14 cellular contexts compared by ENCODE assay signal in the genomic region with DNA sequence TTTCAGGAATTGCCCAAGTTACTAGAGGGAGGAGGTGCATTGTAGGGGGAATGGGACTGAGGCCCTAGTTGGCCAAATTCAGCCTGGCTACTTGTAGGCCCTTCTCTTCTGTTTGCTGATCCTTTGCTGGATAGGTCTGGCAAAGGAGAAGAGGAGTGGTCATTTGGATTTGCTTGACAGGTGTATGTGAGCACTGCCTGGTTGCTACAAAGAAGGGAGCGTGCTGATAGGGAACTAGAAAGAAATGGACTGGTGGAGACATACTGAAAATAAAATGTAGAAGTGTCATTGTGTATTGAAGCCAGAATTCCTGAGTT. TPM values are rescaled to one million over a fixed set of nuclear protein-coding genes. Genes with fewer than 3 reads are reported as not detected.
DNase-seq lines count a peak whose midpoint lies in the region; ATAC-seq and TF ChIP-seq lines count a peak whose summit lies in the region.
"Had no signal": no experiment of that assay in that cellular context is flagged by ENCODE, and none has a peak within 500 bp of the region (broad histone marks: within the 10 kb centered on the region; RNA-seq: fewer than 3 reads in every experiment).

No MANE protein-coding gene starts in this region.

- no peak for TF ChIP-seq CTCF in Panc1 (IDR thresholded peaks at IDR 0.05)
- TF ChIP-seq CTCF in endothelial cell (IDR thresholded peaks at IDR 0.05; ENCODE audit: unreplicated experiment) = no peak
- no peak for TF ChIP-seq CTCF in brain microvascular endothelial cell (IDR thresholded peaks at IDR 0.05; ENCODE audit: low read depth, low read length, missing control alignments)
- TF ChIP-seq CTCF in foreskin fibroblast (IDR thresholded peaks at IDR 0.05; ENCODE audit: low read depth, low read length) = no peak

- no peak for ATAC-seq in Panc1
- ATAC-seq in stimulated activated naive CD8-positive, alpha-beta T cell treated with anti-CD3 and anti-CD28 coated beads, Interleukin-15, amount 100 ng/mL, for 72 hours = no peak
- ATAC-seq in HG03342 (IDR thresholded peaks at IDR 0.05; ENCODE audit: unreplicated experiment) = no peak

- CTCF ChIA-PET in activated naive CD4-positive, alpha-beta T cell treated with anti-CD3 and anti-CD28 coated beads for 36 hours (lab: Charles Lee) = interaction anchor here (0.9 to 1.3 kb wide), 3 partner anchors 8 to 118 kb away, joined by 3 to 4 read pairs (median 4); partner anchors contain the start of gene NFKBIA
- CTCF ChIA-PET in Panc1 (lab: Charles Lee) = no interaction called here

- peaks cover 6% of the 10 kb centered on the region for H3K36me3 ChIP-seq in Panc1 (ENCODE audit: control insufficient read depth, insufficient read depth, low read length)
- peaks cover 2% of the 10 kb centered on the region for H3K36me3 ChIP-seq in brain microvascular endothelial cell (replicated peaks)
- H3K36me3 ChIP-seq: transverse colon had no signal

- H3K4me1 ChIP-seq in Panc1 (ENCODE audit: control insufficient read depth, insufficient read depth, low read length) = peaks cover 6% of the 10 kb centered on the region; the same call in 1 of the 2 replicates

- intact Hi-C loops in activated naive CD4-positive, alpha-beta T cell treated with anti-CD3 and anti-CD28 coated beads for 36 hours (cut with micrococcal nuclease) = loop anchor here (2.0 to 10.0 kb wide), 2 partner anchors 239 to 249 kb away; partner anchors contain the start of genes FAM177A1 and INSM2
- intact Hi-C loops in Panc1 (cut with micrococcal nuclease; ENCODE audit: unreplicated experiment) = loop anchor here (10.0 kb wide), 2 partner anchors 109 to 151 kb away; partner anchors contain the start of gene NFKBIA

- no TSS peak for BruUV-seq in Panc1 (replicated peaks; lab: Mats Ljungman, UMichigan)

- no peaks in the 10 kb centered on the region for H3K9me3 ChIP-seq in Panc1 (ENCODE audit: control insufficient read depth, insufficient read depth, low read depth, low read length)
- H3K9me3 ChIP-seq: SJSA1, transverse colon had no signal

- H3K27ac ChIP-seq in Panc1 (ENCODE audit: low read length) = peak overlapping the region; percentile 60
- no peak overlapping the region for H3K27ac ChIP-seq in brain microvascular endothelial cell
- H3K27ac ChIP-seq: SJSA1 had no signal

- in situ Hi-C loops in Panc1 (cut with HindIII; ENCODE audit: low pct_unique_long_range_greater_than_20kb, low sequenced_read_pairs) (no loop called here), brain microvascular endothelial cell (cut with HindIII; ENCODE audit: low pct_ligation_motif_present, low sequenced_read_pairs) (no loop called here)

- H3K4me3 Mint-ChIP-seq in activated naive CD4-positive, alpha-beta T cell treated with anti-CD3 and anti-CD28 coated beads for 36 hours = peak overlapping the region; percentile 47
- H3K4me3 Mint-ChIP-seq in endothelial cell (ENCODE audit: unreplicated experiment) = peak overlapping the region; percentile 49
- H3K4me3 Mint-ChIP-seq in stimulated activated naive CD8-positive, alpha-beta T cell treated with anti-CD3 and anti-CD28 coated beads, Interleukin-15, amount 100 ng/mL, for 72 hours = peak overlapping the region; percentile 61 to 62

- POLR2A ChIA-PET in Panc1 (lab: Charles Lee) = no interaction called here

- peak overlapping the region; percentile 37 for H3K27ac Mint-ChIP-seq in activated naive CD4-positive, alpha-beta T cell treated with anti-CD3 and anti-CD28 coated beads for 36 hours
- H3K27ac Mint-ChIP-seq in endothelial cell (ENCODE audit: unreplicated experiment) = peak overlapping the region; percentile 32
- H3K27ac Mint-ChIP-seq in stimulated activated naive CD8-positive, alpha-beta T cell treated with anti-CD3 and anti-CD28 coated beads, Interleukin-15, amount 100 ng/mL, for 72 hours = peak overlapping the region in 1 of 2 donors; percentile 72

- H3K4me3 ChIP-seq in Panc1 (ENCODE audit: low read depth in 2 of 2, low read length in 2 of 2) = no peak overlapping the region
- no peak overlapping the region for H3K4me3 ChIP-seq in brain microvascular endothelial cell (ENCODE audit: low read depth, low read length)
- H3K4me3 ChIP-seq in foreskin fibroblast (ENCODE audit: low read depth in 1 of 2, low read length in 2 of 2) = no peak overlapping the region
- H3K4me3 ChIP-seq: SJSA1, transverse colon had no signal

- H3K36me3 Mint-ChIP-seq in activated naive CD4-positive, alpha-beta T cell treated with anti-CD3 and anti-CD28 coated beads for 36 hours (ENCODE audit: low read depth) = peaks cover 32% of the 10 kb centered on the region
- H3K36me3 Mint-ChIP-seq in endothelial cell (ENCODE audit: low read depth, unreplicated experiment) = no peaks in the 10 kb centered on the region

- peaks cover 1% of the 10 kb centered on the region for H3K9me3 Mint-ChIP-seq in activated naive CD4-positive, alpha-beta T cell treated with anti-CD3 and anti-CD28 coated beads for 36 hours
- no peaks in the 10 kb centered on the region for H3K9me3 Mint-ChIP-seq in endothelial cell (ENCODE audit: unreplicated experiment)
- H3K9me3 Mint-ChIP-seq in stimulated activated naive CD8-positive, alpha-beta T cell treated with anti-CD3 and anti-CD28 coated beads, Interleukin-15, amount 100 ng/mL, for 72 hours = no peaks in the 10 kb centered on the region

- H3K4me1 Mint-ChIP-seq in activated naive CD4-positive, alpha-beta T cell treated with anti-CD3 and anti-CD28 coated beads for 36 hours (ENCODE audit: low read depth) = peaks cover 55% of the 10 kb centered on the region
- H3K4me1 Mint-ChIP-seq in endothelial cell (ENCODE audit: unreplicated experiment) = peaks cover 29% of the 10 kb centered on the region
- H3K4me1 Mint-ChIP-seq in stimulated activated naive CD8-positive, alpha-beta T cell treated with anti-CD3 and anti-CD28 coated beads, Interleukin-15, amount 100 ng/mL, for 72 hours = peaks cover 52% of the 10 kb centered on the region

- no peaks in the 10 kb centered on the region for H3K27me3 ChIP-seq in Panc1 (ENCODE audit: control insufficient read depth, insufficient read depth, low read length)
- H3K27me3 ChIP-seq in brain microvascular endothelial cell (replicated peaks) = no peaks in the 10 kb centered on the region
- H3K27me3 ChIP-seq: SJSA1, transverse colon had no signal

- DNase-seq in activated naive CD4-positive, alpha-beta T cell treated with anti-CD3 and anti-CD28 coated beads for 36 hours = no peak
- DNase-seq in activated naive CD4-positive, alpha-beta T cell treated with Interleukin-2 at 50 U/mL for 16 hours = no peak
- DNase-seq in Panc1 (ENCODE audit: low read depth, low spot score) = no peak
- DNase-seq in endothelial cell (ENCODE audit: low spot score) = no peak
- no peak for DNase-seq in stimulated activated naive CD8-positive, alpha-beta T cell treated with anti-CD3 and anti-CD28 coated beads, Interleukin-15, amount 100 ng/mL, for 72 hours
- no peak for DNase-seq in brain microvascular endothelial cell
- DNase-seq in foreskin fibroblast = no peak
- DNase-seq: activated CD4-positive, alpha-beta T cell treated with anti-CD3 and anti-CD28 coated beads for 48 hours; C1 segment of cervical spinal cord; NCI-H1105 treated with DMSO at 0.1 percent for 48 hours; NCI-H524; transverse colon had no signal

- no peaks in the 10 kb centered on the region for H3K27me3 Mint-ChIP-seq in activated naive CD4-positive, alpha-beta T cell treated with anti-CD3 and anti-CD28 coated beads for 36 hours (ENCODE audit: low read depth)
- peaks cover 4% of the 10 kb centered on the region for H3K27me3 Mint-ChIP-seq in endothelial cell (ENCODE audit: unreplicated experiment)
- no peaks in the 10 kb centered on the region for H3K27me3 Mint-ChIP-seq in stimulated activated naive CD8-positive, alpha-beta T cell treated with anti-CD3 and anti-CD28 coated beads, Interleukin-15, amount 100 ng/mL, for 72 hours

RNA-seq across cellular contexts. Expression of gene PSMA6, which starts 3.6 kb away (rescaled TPM):
- total RNA-seq in activated naive CD4-positive, alpha-beta T cell treated with anti-CD3 and anti-CD28 coated beads for 36 hours = 100 to 1,000 TPM; 433 to 437 TPM
- total RNA-seq in Panc1 (2021; ENCODE audit: unreplicated experiment) = 197 TPM
- 107 TPM for polyA plus RNA-seq in Panc1 (2012; ENCODE audit: insufficient read length)
- 160 TPM for total RNA-seq in endothelial cell (ENCODE audit: unreplicated experiment)
